ENCODE assay signal across 1 cellular context in genomic region chr1:235945775-235946565, GRCh38.
A peak's percentile ranks its signal among the peaks of the same experiment; 100 is the strongest.
TF ChIP-seq lines count a peak whose summit lies in the region.

No MANE protein-coding gene starts in this region.

TF ChIP-seq in HepG2, 621 proteins besides CTCF, POLR2A, EP300 and RAD21 (continued from another document and continues in another):
- no peak for TF ChIP-seq ZNF816 (CRISPR knock-in tag; IDR thresholded peaks at IDR 0.05; ENCODE audit: borderline replicate concordance)
- no peak for TF ChIP-seq ZBTB1 (CRISPR knock-in tag; IDR thresholded peaks at IDR 0.05; ENCODE audit: borderline replicate concordance)
- no peak for TF ChIP-seq SAFB2 (CRISPR knock-in tag; IDR thresholded peaks at IDR 0.05; ENCODE audit: borderline replicate concordance, low read depth)
- TF ChIP-seq HDAC2 (CRISPR knock-in tag; IDR thresholded peaks at IDR 0.05): peak; percentile 50; the same call in 1 of the 2 replicates
- TF ChIP-seq ZMYM4 (CRISPR knock-in tag; IDR thresholded peaks at IDR 0.05): peak; percentile 56
- no peak for TF ChIP-seq ZC3H13 (CRISPR knock-in tag; IDR thresholded peaks at IDR 0.05)
- no peak for TF ChIP-seq SOX13 (IDR thresholded peaks at IDR 0.05)
- no peak for TF ChIP-seq SOX13 (CRISPR knock-in tag; conservative IDR thresholded peaks at IDR 0.05 in 1 of 2, IDR thresholded peaks at IDR 0.05 in 1 of 2)
- TF ChIP-seq ZFP36L2 (CRISPR knock-in tag; IDR thresholded peaks at IDR 0.05): no peak
- TF ChIP-seq ZNF83 (CRISPR knock-in tag; IDR thresholded peaks at IDR 0.05; ENCODE audit: borderline replicate concordance): no peak
- no peak for TF ChIP-seq NFKBIZ (CRISPR knock-in tag; IDR thresholded peaks at IDR 0.05)
- no peak for TF ChIP-seq HHEX (CRISPR knock-in tag; IDR thresholded peaks at IDR 0.05)
- TF ChIP-seq ZNF510 (CRISPR knock-in tag; IDR thresholded peaks at IDR 0.05; ENCODE audit: low read depth): no peak
- TF ChIP-seq THAP8 (CRISPR knock-in tag; IDR thresholded peaks at IDR 0.05; ENCODE audit: borderline replicate concordance): no peak
- no peak for TF ChIP-seq ATF4 (CRISPR knock-in tag; IDR thresholded peaks at IDR 0.05)
- no peak for TF ChIP-seq ARID3A (IDR thresholded peaks at IDR 0.05; ENCODE audit: low read depth, low read length)
- TF ChIP-seq MAFK (conservative IDR thresholded peaks at IDR 0.05 in 1 of 2, IDR thresholded peaks at IDR 0.05 in 1 of 2; ENCODE audit: low read length in 2 of 2): no peak
- no peak for TF ChIP-seq ZUFSP (CRISPR knock-in tag; IDR thresholded peaks at IDR 0.05; ENCODE audit: borderline replicate concordance)
- TF ChIP-seq ZNF124 (CRISPR knock-in tag; IDR thresholded peaks at IDR 0.05): no peak
- no peak for TF ChIP-seq ZNF781 (CRISPR knock-in tag; IDR thresholded peaks at IDR 0.05; ENCODE audit: borderline replicate concordance, not compliant biosample characterization)
- TF ChIP-seq ZNF556 (CRISPR knock-in tag; IDR thresholded peaks at IDR 0.05; ENCODE audit: borderline replicate concordance): no peak
- TF ChIP-seq, protein P1, sequence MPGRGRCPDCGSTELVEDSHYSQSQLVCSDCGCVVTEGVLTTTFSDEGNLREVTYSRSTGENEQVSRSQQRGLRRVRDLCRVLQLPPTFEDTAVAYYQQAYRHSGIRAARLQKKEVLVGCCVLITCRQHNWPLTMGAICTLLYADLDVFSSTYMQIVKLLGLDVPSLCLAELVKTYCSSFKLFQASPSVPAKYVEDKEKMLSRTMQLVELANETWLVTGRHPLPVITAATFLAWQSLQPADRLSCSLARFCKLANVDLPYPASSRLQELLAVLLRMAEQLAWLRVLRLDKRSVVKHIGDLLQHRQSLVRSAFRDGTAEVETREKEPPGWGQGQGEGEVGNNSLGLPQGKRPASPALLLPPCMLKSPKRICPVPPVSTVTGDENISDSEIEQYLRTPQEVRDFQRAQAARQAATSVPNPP (CRISPR knock-in tag; IDR thresholded peaks at IDR 0.05): no peak
- no peak for TF ChIP-seq PHF5A (CRISPR knock-in tag; IDR thresholded peaks at IDR 0.05; ENCODE audit: low read depth, unreplicated experiment)
- TF ChIP-seq, protein P2, sequence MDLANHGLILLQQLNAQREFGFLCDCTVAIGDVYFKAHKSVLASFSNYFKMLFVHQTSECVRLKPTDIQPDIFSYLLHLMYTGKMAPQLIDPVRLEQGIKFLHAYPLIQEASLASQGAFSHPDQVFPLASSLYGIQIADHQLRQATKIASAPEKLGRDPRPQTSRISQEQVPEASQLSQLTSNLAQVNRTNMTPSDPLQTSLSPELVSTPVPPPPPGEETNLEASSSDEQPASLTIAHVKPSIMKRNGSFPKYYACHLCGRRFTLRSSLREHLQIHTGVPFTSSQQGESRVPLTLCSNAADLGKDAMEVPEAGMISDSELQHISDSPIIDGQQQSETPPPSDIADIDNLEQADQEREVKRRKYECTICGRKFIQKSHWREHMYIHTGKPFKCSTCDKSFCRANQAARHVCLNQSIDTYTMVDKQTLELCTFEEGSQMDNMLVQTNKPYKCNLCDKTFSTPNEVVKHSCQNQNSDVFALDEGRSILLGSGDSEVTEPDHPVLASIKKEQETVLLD (CRISPR knock-in tag; IDR thresholded peaks at IDR 0.05; ENCODE audit: low read depth): no peak
- no peak for TF ChIP-seq PHF21A (CRISPR knock-in tag; IDR thresholded peaks at IDR 0.05)
- TF ChIP-seq, protein P3, sequence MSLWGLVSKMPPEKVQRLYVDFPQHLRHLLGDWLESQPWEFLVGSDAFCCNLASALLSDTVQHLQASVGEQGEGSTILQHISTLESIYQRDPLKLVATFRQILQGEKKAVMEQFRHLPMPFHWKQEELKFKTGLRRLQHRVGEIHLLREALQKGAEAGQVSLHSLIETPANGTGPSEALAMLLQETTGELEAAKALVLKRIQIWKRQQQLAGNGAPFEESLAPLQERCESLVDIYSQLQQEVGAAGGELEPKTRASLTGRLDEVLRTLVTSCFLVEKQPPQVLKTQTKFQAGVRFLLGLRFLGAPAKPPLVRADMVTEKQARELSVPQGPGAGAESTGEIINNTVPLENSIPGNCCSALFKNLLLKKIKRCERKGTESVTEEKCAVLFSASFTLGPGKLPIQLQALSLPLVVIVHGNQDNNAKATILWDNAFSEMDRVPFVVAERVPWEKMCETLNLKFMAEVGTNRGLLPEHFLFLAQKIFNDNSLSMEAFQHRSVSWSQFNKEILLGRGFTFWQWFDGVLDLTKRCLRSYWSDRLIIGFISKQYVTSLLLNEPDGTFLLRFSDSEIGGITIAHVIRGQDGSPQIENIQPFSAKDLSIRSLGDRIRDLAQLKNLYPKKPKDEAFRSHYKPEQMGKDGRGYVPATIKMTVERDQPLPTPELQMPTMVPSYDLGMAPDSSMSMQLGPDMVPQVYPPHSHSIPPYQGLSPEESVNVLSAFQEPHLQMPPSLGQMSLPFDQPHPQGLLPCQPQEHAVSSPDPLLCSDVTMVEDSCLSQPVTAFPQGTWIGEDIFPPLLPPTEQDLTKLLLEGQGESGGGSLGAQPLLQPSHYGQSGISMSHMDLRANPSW (CRISPR knock-in tag; IDR thresholded peaks at IDR 0.05; ENCODE audit: borderline replicate concordance): no peak
- TF ChIP-seq RORA (CRISPR knock-in tag; IDR thresholded peaks at IDR 0.05): no peak
- no peak for TF ChIP-seq ZNF335 (CRISPR knock-in tag; IDR thresholded peaks at IDR 0.05)
- TF ChIP-seq, protein P4, sequence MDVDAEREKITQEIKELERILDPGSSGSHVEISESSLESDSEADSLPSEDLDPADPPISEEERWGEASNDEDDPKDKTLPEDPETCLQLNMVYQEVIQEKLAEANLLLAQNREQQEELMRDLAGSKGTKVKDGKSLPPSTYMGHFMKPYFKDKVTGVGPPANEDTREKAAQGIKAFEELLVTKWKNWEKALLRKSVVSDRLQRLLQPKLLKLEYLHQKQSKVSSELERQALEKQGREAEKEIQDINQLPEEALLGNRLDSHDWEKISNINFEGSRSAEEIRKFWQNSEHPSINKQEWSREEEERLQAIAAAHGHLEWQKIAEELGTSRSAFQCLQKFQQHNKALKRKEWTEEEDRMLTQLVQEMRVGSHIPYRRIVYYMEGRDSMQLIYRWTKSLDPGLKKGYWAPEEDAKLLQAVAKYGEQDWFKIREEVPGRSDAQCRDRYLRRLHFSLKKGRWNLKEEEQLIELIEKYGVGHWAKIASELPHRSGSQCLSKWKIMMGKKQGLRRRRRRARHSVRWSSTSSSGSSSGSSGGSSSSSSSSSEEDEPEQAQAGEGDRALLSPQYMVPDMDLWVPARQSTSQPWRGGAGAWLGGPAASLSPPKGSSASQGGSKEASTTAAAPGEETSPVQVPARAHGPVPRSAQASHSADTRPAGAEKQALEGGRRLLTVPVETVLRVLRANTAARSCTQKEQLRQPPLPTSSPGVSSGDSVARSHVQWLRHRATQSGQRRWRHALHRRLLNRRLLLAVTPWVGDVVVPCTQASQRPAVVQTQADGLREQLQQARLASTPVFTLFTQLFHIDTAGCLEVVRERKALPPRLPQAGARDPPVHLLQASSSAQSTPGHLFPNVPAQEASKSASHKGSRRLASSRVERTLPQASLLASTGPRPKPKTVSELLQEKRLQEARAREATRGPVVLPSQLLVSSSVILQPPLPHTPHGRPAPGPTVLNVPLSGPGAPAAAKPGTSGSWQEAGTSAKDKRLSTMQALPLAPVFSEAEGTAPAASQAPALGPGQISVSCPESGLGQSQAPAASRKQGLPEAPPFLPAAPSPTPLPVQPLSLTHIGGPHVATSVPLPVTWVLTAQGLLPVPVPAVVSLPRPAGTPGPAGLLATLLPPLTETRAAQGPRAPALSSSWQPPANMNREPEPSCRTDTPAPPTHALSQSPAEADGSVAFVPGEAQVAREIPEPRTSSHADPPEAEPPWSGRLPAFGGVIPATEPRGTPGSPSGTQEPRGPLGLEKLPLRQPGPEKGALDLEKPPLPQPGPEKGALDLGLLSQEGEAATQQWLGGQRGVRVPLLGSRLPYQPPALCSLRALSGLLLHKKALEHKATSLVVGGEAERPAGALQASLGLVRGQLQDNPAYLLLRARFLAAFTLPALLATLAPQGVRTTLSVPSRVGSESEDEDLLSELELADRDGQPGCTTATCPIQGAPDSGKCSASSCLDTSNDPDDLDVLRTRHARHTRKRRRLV (CRISPR knock-in tag; IDR thresholded peaks at IDR 0.05): no peak
- TF ChIP-seq, protein P5, sequence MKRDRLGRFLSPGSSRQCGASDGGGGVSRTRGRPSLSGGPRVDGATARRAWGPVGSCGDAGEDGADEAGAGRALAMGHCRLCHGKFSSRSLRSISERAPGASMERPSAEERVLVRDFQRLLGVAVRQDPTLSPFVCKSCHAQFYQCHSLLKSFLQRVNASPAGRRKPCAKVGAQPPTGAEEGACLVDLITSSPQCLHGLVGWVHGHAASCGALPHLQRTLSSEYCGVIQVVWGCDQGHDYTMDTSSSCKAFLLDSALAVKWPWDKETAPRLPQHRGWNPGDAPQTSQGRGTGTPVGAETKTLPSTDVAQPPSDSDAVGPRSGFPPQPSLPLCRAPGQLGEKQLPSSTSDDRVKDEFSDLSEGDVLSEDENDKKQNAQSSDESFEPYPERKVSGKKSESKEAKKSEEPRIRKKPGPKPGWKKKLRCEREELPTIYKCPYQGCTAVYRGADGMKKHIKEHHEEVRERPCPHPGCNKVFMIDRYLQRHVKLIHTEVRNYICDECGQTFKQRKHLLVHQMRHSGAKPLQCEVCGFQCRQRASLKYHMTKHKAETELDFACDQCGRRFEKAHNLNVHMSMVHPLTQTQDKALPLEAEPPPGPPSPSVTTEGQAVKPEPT (CRISPR knock-in tag; IDR thresholded peaks at IDR 0.05; ENCODE audit: low read depth): no peak
- no peak for TF ChIP-seq HOXD1 (CRISPR knock-in tag; IDR thresholded peaks at IDR 0.05)
- no peak for TF ChIP-seq ZNF652 (CRISPR knock-in tag; IDR thresholded peaks at IDR 0.05; ENCODE audit: borderline replicate concordance, low read depth)
- no peak for TF ChIP-seq EZH2 (conservative IDR thresholded peaks at IDR 0.05; ENCODE audit: low read depth, low read length)
- TF ChIP-seq HBP1 (CRISPR knock-in tag; IDR thresholded peaks at IDR 0.05; ENCODE audit: low read depth): no peak
- TF ChIP-seq NR2F6 (IDR thresholded peaks at IDR 0.05): peak; percentile 60
- peak; percentile 38; the same call in 1 of the 2 replicates for TF ChIP-seq NR2F6 (CRISPR knock-in tag; IDR thresholded peaks at IDR 0.05)
- no peak for TF ChIP-seq ZMYM3 (CRISPR knock-in tag; IDR thresholded peaks at IDR 0.05)
- TF ChIP-seq ISL2 (CRISPR knock-in tag; IDR thresholded peaks at IDR 0.05): peak; percentile 68
- no peak for TF ChIP-seq ZNF33A (CRISPR knock-in tag; IDR thresholded peaks at IDR 0.05; ENCODE audit: borderline replicate concordance)
- TF ChIP-seq TAF15 (IDR thresholded peaks at IDR 0.05; ENCODE audit: low read depth, low read length, poor library complexity, severe bottlenecking): no peak
